1 cellular context compared by ENCODE assay signal in genomic region chr7:139502226-139502625, GRCh38.
TF ChIP-seq lines count a peak whose summit lies in the region.

No MANE protein-coding gene starts in this region.

TF ChIP-seq in H1, 55 proteins besides CTCF, POLR2A, EP300 and RAD21:
- TF ChIP-seq CTBP2 (IDR thresholded peaks at IDR 0.05; ENCODE audit: borderline replicate concordance, insufficient read depth, insufficient read length, low read length) = no peak
- no peak for TF ChIP-seq CHD1 (IDR thresholded peaks at IDR 0.05; ENCODE audit: low read depth, low read length)
- TF ChIP-seq JUN (IDR thresholded peaks at IDR 0.05; ENCODE audit: low read depth, low read length) = no peak
- no peak for TF ChIP-seq POLR2AphosphoS5 (IDR thresholded peaks at IDR 0.05; ENCODE audit: low read depth, low read length)
- no peak for TF ChIP-seq JUND (IDR thresholded peaks at IDR 0.05; ENCODE audit: low read length)
- TF ChIP-seq BRCA1 (IDR thresholded peaks at IDR 0.05; ENCODE audit: low read depth, low read length) = no peak
- no peak for TF ChIP-seq CHD2 (IDR thresholded peaks at IDR 0.05; ENCODE audit: low read length)
- no peak for TF ChIP-seq HDAC6 (IDR thresholded peaks at IDR 0.05; ENCODE audit: low read depth, low read length)
- no peak for TF ChIP-seq ATF3 (IDR thresholded peaks at IDR 0.05; ENCODE audit: insufficient read depth, low read depth, low read length)
- TF ChIP-seq EZH2 (IDR thresholded peaks at IDR 0.05; ENCODE audit: low read depth, low read length, severe bottlenecking) = no peak
- TF ChIP-seq ATF2 (IDR thresholded peaks at IDR 0.05; ENCODE audit: low read length) = no peak
- TF ChIP-seq SP2 (IDR thresholded peaks at IDR 0.05; ENCODE audit: low read length) = no peak
- no peak for TF ChIP-seq SUZ12 (IDR thresholded peaks at IDR 0.05; ENCODE audit: low read length)
